9 cellular contexts compared by ENCODE assay signal in genomic region chr15:71115567-71116351, GRCh38. TPM values are rescaled to one million over a fixed set of nuclear protein-coding genes. Genes with fewer than 3 reads are reported as not detected.
DNase-seq lines count a peak whose midpoint lies in the region; ATAC-seq, FAIRE-seq and TF ChIP-seq lines count a peak whose summit lies in the region.
"Had no signal": no experiment of that assay in that cellular context is flagged by ENCODE, and none has a peak within 500 bp of the region (broad histone marks: within the 10 kb centered on the region; RNA-seq: fewer than 3 reads in every experiment).

No MANE protein-coding gene starts in this region.

- no peaks in the 10 kb centered on the region for H4K20me1 ChIP-seq in HepG2 (ENCODE audit: insufficient read depth, low read length)

- no peaks in the 10 kb centered on the region for H3K79me2 ChIP-seq in HepG2 (ENCODE audit: insufficient read depth, low read length)

- H3K9ac ChIP-seq in NT2/D1 (ENCODE audit: insufficient read length, low read depth): peak overlapping the region; percentile 88
- H3K9ac ChIP-seq in HepG2 (ENCODE audit: insufficient read depth, low read depth, low read length): no peak overlapping the region

- peak; percentile 49 for ATAC-seq in HG02642 (IDR thresholded peaks at IDR 0.05; ENCODE audit: poor library complexity, unreplicated experiment)
- ATAC-seq in HepG2: peak; percentile 57
- ATAC-seq in HG03378 (IDR thresholded peaks at IDR 0.05; ENCODE audit: unreplicated experiment): no peak

- no peak for TF ChIP-seq EP300 in HepG2 (IDR thresholded peaks at IDR 0.05; ENCODE audit: low read depth in 2 of 2, low read length in 2 of 2)
- TF ChIP-seq EP300 in HepG2 (CRISPR knock-in tag; IDR thresholded peaks at IDR 0.05; ENCODE audit: borderline replicate concordance): no peak

- H3K4me3 Mint-ChIP-seq in T-helper 1 cell treated with Interleukin-12 subunit alpha and Interleukin-12 subunit beta and Interleukin-4 antibody, amounts not matched to agents 30 μg/mL and 1 μg/mL, for 36 hours: peak overlapping the region; percentile 69

- H3K27ac Mint-ChIP-seq in T-helper 1 cell treated with Interleukin-12 subunit alpha and Interleukin-12 subunit beta and Interleukin-4 antibody, amounts not matched to agents 30 μg/mL and 1 μg/mL, for 36 hours: no peak overlapping the region

- peak overlapping the region; percentile 51 for H3K4me2 ChIP-seq in HepG2 (ENCODE audit: low read depth, low read length)

- no peak for TF ChIP-seq CTCF in HepG2 (CRISPR knock-in tag; IDR thresholded peaks at IDR 0.05)

- no TSS peak for BruUV-seq in HepG2 (replicated peaks; lab: Mats Ljungman, UMichigan)

- no CpG with 5 or more reads among the region's 93 CpGs for WGBS in HepG2 (ENCODE audit: low lambda C conversion rate)
- 1% methylated on average over 93 of the region's 93 CpGs for WGBS in thymus

- H3K9me3 ChIP-seq in NT2/D1 (ENCODE audit: insufficient read depth, low read length) (no peaks in the 10 kb centered on the region), HepG2 (ENCODE audit: low read length) (no peaks in the 10 kb centered on the region), thymus (ENCODE audit: control insufficient read depth) (no peaks in the 10 kb centered on the region)

- no peak for TF ChIP-seq POLR2A in HepG2 (IDR thresholded peaks at IDR 0.05; ENCODE audit: insufficient read depth in 1 of 2, low read depth in 2 of 2, low read length in 2 of 2)

- H3K36me3 ChIP-seq in NT2/D1 (ENCODE audit: insufficient read depth, insufficient read length, low read length) (no peaks in the 10 kb centered on the region), HepG2 (replicated peaks in 1 of 2; ENCODE audit: control insufficient read depth in 1 of 2, insufficient read depth in 2 of 2, low read length in 2 of 2) (no peaks in the 10 kb centered on the region), thymus (ENCODE audit: control insufficient read depth, insufficient read depth) (no peaks in the 10 kb centered on the region)

- CTCF ChIA-PET in HepG2 (lab: Yijun Ruan, JAX; ENCODE audit: low intra/inter-chr PET ratio, low total read pairs): interaction anchor here (0.8 to 2.6 kb wide), 2 partner anchors 325 to 685 kb away, joined by 3 to 42 read pairs; no protein-coding TSS in a partner anchor

- in situ Hi-C loops in HepG2 (cut with HindIII; ENCODE audit: extremely low pct_ligation_motif_present, low pct_unique_long_range_greater_than_20kb): loop anchor here (5.0 to 10.0 kb wide), 2 partner anchors 327 to 689 kb away; no protein-coding TSS in a partner anchor

- intact Hi-C loops in HepG2 (cut with micrococcal nuclease; ENCODE audit: unreplicated experiment): no loop called here

- H3K9me3 Mint-ChIP-seq in T-helper 1 cell treated with Interleukin-12 subunit alpha and Interleukin-12 subunit beta and Interleukin-4 antibody, amounts not matched to agents 30 μg/mL and 1 μg/mL, for 36 hours: no peaks in the 10 kb centered on the region

- H3K4me3 ChIP-seq in NT2/D1 (ENCODE audit: insufficient read length, low read depth) (peak overlapping the region; percentile 81), HepG2 (replicated peaks in 1 of 3; ENCODE audit: insufficient read depth in 1 of 3, low read depth in 2 of 3, low read length in 3 of 3) (peak overlapping the region in 2 of 3 experiments; percentile 23 to 54; a peak in 2 of 6 replicates), thymus (ENCODE audit: low read length) (peak overlapping the region; percentile 46)

- peaks cover 7% of the 10 kb centered on the region for H3K4me1 Mint-ChIP-seq in T-helper 1 cell treated with Interleukin-12 subunit alpha and Interleukin-12 subunit beta and Interleukin-4 antibody, amounts not matched to agents 30 μg/mL and 1 μg/mL, for 36 hours (ENCODE audit: low read depth)

- H3K27me3 ChIP-seq in NT2/D1 (ENCODE audit: insufficient read depth, insufficient read length) (peaks cover 15% of the 10 kb centered on the region), HepG2 (ENCODE audit: control insufficient read depth in 1 of 2, insufficient read depth in 2 of 2, low read length in 2 of 2) (peaks cover 0 to 15% of the 10 kb centered on the region in 2 experiments; a peak in 4 of 5 replicates), thymus (ENCODE audit: control insufficient read depth, insufficient read depth) (peaks cover 32% of the 10 kb centered on the region)

- H3K4me1 ChIP-seq in NT2/D1 (ENCODE audit: insufficient read depth, insufficient read length) (peaks cover 7% of the 10 kb centered on the region), HepG2 (ENCODE audit: insufficient read depth, low read length) (no peaks in the 10 kb centered on the region), thymus (ENCODE audit: control insufficient read depth, insufficient read depth, low read length) (no peaks in the 10 kb centered on the region)

- POLR2A ChIA-PET in HepG2 (lab: Yijun Ruan, JAX): no interaction called here

- H3K27ac ChIP-seq in HepG2 (ENCODE audit: extremely low read length, insufficient read depth, low read length) (no peak overlapping the region), thymus (ENCODE audit: low read depth) (no peak overlapping the region)

- no peak for DNase-seq in T-helper 1 cell
- no peak for DNase-seq in NT2/D1 (ENCODE audit: low read depth, low spot score)
- peak; percentile 7 for DNase-seq in cerebellum (ENCODE audit: low spot score)
- no peak for DNase-seq in HepG2 (ENCODE audit: low spot score)

- no peak for TF ChIP-seq RAD21 in HepG2 (CRISPR knock-in tag; IDR thresholded peaks at IDR 0.05)

- FAIRE-seq in HepG2 (lab: Jason Lieb, UNC): no peak
- FAIRE-seq: endometrium had no signal

- peaks cover 41% of the 10 kb centered on the region for H3K27me3 Mint-ChIP-seq in T-helper 1 cell treated with Interleukin-12 subunit alpha and Interleukin-12 subunit beta and Interleukin-4 antibody, amounts not matched to agents 30 μg/mL and 1 μg/mL, for 36 hours (ENCODE audit: low read depth)

- peaks cover 1% of the 10 kb centered on the region for H3K36me3 Mint-ChIP-seq in T-helper 1 cell treated with Interleukin-12 subunit alpha and Interleukin-12 subunit beta and Interleukin-4 antibody, amounts not matched to agents 30 μg/mL and 1 μg/mL, for 36 hours (ENCODE audit: low read depth)

- no peak overlapping the region for H2AFZ ChIP-seq in HepG2 (ENCODE audit: low read length)

TF ChIP-seq in HepG2, 621 proteins besides CTCF, POLR2A, EP300 and RAD21:
- TF ChIP-seq MTF2 (CRISPR knock-in tag; IDR thresholded peaks at IDR 0.05; ENCODE audit: borderline replicate concordance) (0 out of 2 replicates have a peak, but pooled peaks have one; percentile 16), MAZ (IDR thresholded peaks at IDR 0.05; ENCODE audit: borderline replicate concordance, low read depth, low read length) (no peak), MAZ (CRISPR knock-in tag; IDR thresholded peaks at IDR 0.05; ENCODE audit: low read depth) (0 out of 2 replicates have a peak, but pooled peaks have one; percentile 0), ZNF777 (CRISPR knock-in tag; IDR thresholded peaks at IDR 0.05) (no peak; the same call in 1 of the 2 replicates)

RNA-seq across cellular contexts. Expression of gene THSD4, which starts 0.5 kb away (rescaled TPM):
- total RNA-seq in cerebellum (4.6 TPM), HepG2 (2016; rRNA removed; fragmentation: Illumina TruSeq; extraction: Trizol) (0.07 TPM in 2 replicates)
- total RNA-seq in HepG2 (2016; cell fraction: cytosol; rRNA removed; fragmentation: Illumina TruSeq; extraction: Trizol; ENCODE audit: low read depth): not detected in 2 replicates
- total RNA-seq in HepG2 (2016; cell fraction: insoluble cytoplasmic fraction; rRNA removed; fragmentation: Illumina TruSeq; extraction: Trizol): 0.04 TPM in 1 of 2 replicates, not detected in the other
- total RNA-seq in HepG2 (2016; cell fraction: membrane; rRNA removed; fragmentation: Illumina TruSeq; extraction: Trizol): 0.06 and 0.07 TPM in 2 replicates
- 0.16 TPM in 1 of 2 replicates, not detected in the other for total RNA-seq in HepG2 (2016; cell fraction: nucleus; rRNA removed; fragmentation: Illumina TruSeq; extraction: Trizol)
- polyA plus RNA-seq in HepG2 (2011; rRNA removed) (0.21 and 0.26 TPM in 2 replicates), thymus (1.7 TPM)
- polyA plus RNA-seq in HepG2 (2011; cell fraction: cytosol; rRNA removed): 0.15 and 0.27 TPM in 2 replicates
- polyA plus RNA-seq in HepG2 (2011; cell fraction: nucleus; rRNA removed): 0.24 and 0.33 TPM in 2 replicates
- 0.24 and 0.53 TPM in 2 replicates for polyA plus RNA-seq in HepG2 (2012)
- 0.03 TPM in 1 of 2 replicates, not detected in the other for polyA plus RNA-seq in HepG2 (2016; cell fraction: cytosol; fragmentation: Illumina TruSeq; extraction: Trizol; ENCODE audit: low read depth)
- not detected in 2 replicates for polyA plus RNA-seq in HepG2 (2016; cell fraction: insoluble cytoplasmic fraction; fragmentation: Illumina TruSeq; extraction: Trizol; ENCODE audit: low read depth)
- polyA plus RNA-seq in HepG2 (2016; cell fraction: membrane; fragmentation: Illumina TruSeq; extraction: Trizol; ENCODE audit: low read depth): 0.03 and 0.12 TPM in 2 replicates
- polyA plus RNA-seq in HepG2 (2016; cell fraction: nucleus; fragmentation: Illumina TruSeq; extraction: Trizol; ENCODE audit: insufficient read depth, low read depth): 0.15 TPM in 1 of 2 replicates, not detected in the other
- polyA minus RNA-seq in HepG2 (2011; rRNA and poly(A)+ RNA removed; ENCODE audit: low replicate concordance): 0.06 and 7.6 TPM in 2 replicates
- 0.10 and 0.26 TPM in 2 replicates for polyA minus RNA-seq in HepG2 (2011; cell fraction: cytosol; rRNA and poly(A)+ RNA removed)
- 0.12 and 0.26 TPM in 2 replicates for polyA minus RNA-seq in HepG2 (2011; cell fraction: nucleus; rRNA and poly(A)+ RNA removed)
